In the genomic region with DNA sequence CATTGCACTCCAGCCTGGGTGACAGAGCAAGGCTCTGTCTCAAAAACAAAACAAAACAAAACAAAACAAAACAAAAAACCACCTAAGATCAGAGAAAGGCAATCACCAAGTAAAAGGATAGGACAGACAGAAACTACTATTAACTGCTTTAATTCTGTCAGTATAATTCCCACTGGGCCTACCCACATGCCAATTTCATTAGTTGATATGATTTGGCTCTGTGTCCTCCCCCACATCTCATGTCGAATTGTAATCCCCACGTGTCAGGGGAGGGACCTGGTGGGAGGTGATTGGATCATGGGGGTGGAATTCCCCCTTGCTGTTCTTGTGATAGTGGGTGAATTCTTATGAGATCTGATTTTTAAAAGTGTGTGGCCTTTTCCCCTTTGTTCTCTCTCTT, we compare ENCODE assay signal across 19 cellular contexts. TPM values are rescaled to one million over a fixed set of nuclear protein-coding genes. Genes with fewer than 3 reads are reported as not detected.
DNase-seq lines count a peak whose midpoint lies in the region; ATAC-seq, FAIRE-seq and TF ChIP-seq lines count a peak whose summit lies in the region.
"Had no signal": no experiment of that assay in that cellular context is flagged by ENCODE, and none has a peak within 500 bp of the region (broad histone marks: within the 10 kb centered on the region; RNA-seq: fewer than 3 reads in every experiment).

No MANE protein-coding gene starts in this region.

- no peak overlapping the region for H3K4me2 ChIP-seq in IMR-90 (ENCODE audit: low read depth, low read length)
- peak overlapping the region; percentile 20 for H3K4me2 ChIP-seq in astrocyte (ENCODE audit: low read length)

- H2BK20ac ChIP-seq in IMR-90 (ENCODE audit: low read depth, low read length), result peak overlapping the region; percentile 1; the same call in 1 of the 2 replicates

- WGBS in IMR-90 (ENCODE audit: extremely low coverage in 2 of 2, insufficient read length in 1 of 2), 2 experiments, result no CpG with 5 or more reads among the region's 2 CpGs
- WGBS in right lobe of liver (ENCODE audit: insufficient coverage, low coverage, low lambda C conversion rate, missing lambda C conversion rate), result 65% methylated on average over 2 of the region's 2 CpGs

- POLR2A ChIA-PET in IMR-90 (lab: Charles Lee; ENCODE audit: unreplicated experiment), result no interaction called here

- H2BK5ac ChIP-seq in IMR-90 (ENCODE audit: low read depth, low read length, poor library complexity, severe bottlenecking), result no peak overlapping the region

- H2BK120ac ChIP-seq in IMR-90 (ENCODE audit: low read depth, low read length), result no peak overlapping the region

- no peak overlapping the region for H3K14ac ChIP-seq in IMR-90 (replicated peaks; ENCODE audit: low read depth, low read length)

- FAIRE-seq in astrocyte (lab: Jason Lieb, UNC), result no peak
- FAIRE-seq: GM18507, small intestine had no signal

- TF ChIP-seq CTCF in IMR-90 (conservative IDR thresholded peaks at IDR 0.05; ENCODE audit: low read depth, low read length), result no peak
- TF ChIP-seq CTCF in astrocyte (IDR thresholded peaks at IDR 0.05; ENCODE audit: insufficient read depth, low read depth, low read length), result no peak
- no peak for TF ChIP-seq CTCF in fibroblast of the aortic adventitia (IDR thresholded peaks at IDR 0.05; ENCODE audit: insufficient read depth, low read length)
- TF ChIP-seq CTCF in progenitor cell of endocrine pancreas (IDR thresholded peaks at IDR 0.05; ENCODE audit: unreplicated experiment), result no peak
- no peak for TF ChIP-seq CTCF in right lobe of liver (IDR thresholded peaks at IDR 0.05)

- peak overlapping the region; percentile 27; the same call in 1 of the 2 replicates for H3K18ac ChIP-seq in IMR-90 (ENCODE audit: low read depth, low read length)

- H3K4me1 Mint-ChIP-seq in astrocyte (ENCODE audit: low read depth, unreplicated experiment) (peaks cover 2% of the 10 kb centered on the region), progenitor cell of endocrine pancreas (ENCODE audit: low read depth) (no peaks in the 10 kb centered on the region)

- ATAC-seq in IMR-90 (ENCODE audit: low read depth), result no peak
- no peak for ATAC-seq in right lobe of liver

- H3K79me2 ChIP-seq in astrocyte (ENCODE audit: insufficient read depth, low read length), result no peaks in the 10 kb centered on the region

- H4K20me1 ChIP-seq in IMR-90 (ENCODE audit: insufficient read depth, low read length), result no peaks in the 10 kb centered on the region; the same call in 1 of the 2 replicates
- no peaks in the 10 kb centered on the region for H4K20me1 ChIP-seq in astrocyte (ENCODE audit: insufficient read depth, low read length)

- in situ Hi-C loops in IMR-90 (cut with MboI; ENCODE audit: low sequenced_read_pairs), result no loop called here

- H3K56ac ChIP-seq in IMR-90 (ENCODE audit: extremely low read depth, insufficient read depth, low read length), result no peak overlapping the region

- DNase-seq in IMR-90, result peak; percentile 74
- peak; percentile 54 for DNase-seq in astrocyte (ENCODE audit: low read depth)
- DNase-seq in fibroblast of the aortic adventitia (ENCODE audit: low read depth), result peak; percentile 54
- DNase-seq in stromal cell of bone marrow (ENCODE audit: low read depth), result peak; percentile 29
- DNase-seq in cerebellar cortex (ENCODE audit: low spot score), result no peak
- DNase-seq in progenitor cell of endocrine pancreas (ENCODE audit: low spot score, unreplicated experiment), result no peak
- DNase-seq in right lobe of liver, result no peak
- DNase-seq: activated CD4-positive, alpha-beta T cell treated with anti-CD3 and anti-CD28 coated beads, Interleukin-2, amount 50 U/mL, for 48 hours; C1 segment of cervical spinal cord; DMS 273 treated with DMSO at 0.1 percent for 48 hours; effector memory CD4-positive, alpha-beta T cell; HCEC 1CT; NCI-H146; NK-92 treated with Interleukin-12 subunit alpha and Interleukin-12 subunit beta, amount 100 ng/mL, for 24 hours; ovary; small intestine had no signal

- peak overlapping the region; percentile 60; the same call in 1 of the 2 replicates for H4K5ac ChIP-seq in IMR-90 (ENCODE audit: low read depth, low read length)

- H3K9me1 ChIP-seq in IMR-90 (ENCODE audit: insufficient read depth, low read length), result peaks cover 3% of the 10 kb centered on the region; the same call in 1 of the 2 replicates

- intact Hi-C loops in IMR-90 (cut with micrococcal nuclease) (loop anchor here (5.0 kb wide), 1 partner anchor 45 kb away; no protein-coding TSS in a partner anchor), right lobe of liver (cut with DNase I) (no loop called here)

- no peaks in the 10 kb centered on the region for H3K79me1 ChIP-seq in IMR-90 (ENCODE audit: low read depth in 1 of 2, low read length in 2 of 2)

- no peak overlapping the region for H4K8ac ChIP-seq in IMR-90 (ENCODE audit: low read depth in 2 of 2, low read length in 2 of 2)

- H3K27ac Mint-ChIP-seq in astrocyte (ENCODE audit: unreplicated experiment) (no peak overlapping the region), progenitor cell of endocrine pancreas (no peak overlapping the region)

- H2AK5ac ChIP-seq in IMR-90 (ENCODE audit: low read depth, low read length), result 0 out of 2 replicates have a peak overlapping the region, but pooled peaks have one; percentile 7

- H3K9ac ChIP-seq in IMR-90 (ENCODE audit: low read depth, low read length) (no peak overlapping the region), astrocyte (ENCODE audit: low read length) (no peak overlapping the region)

- H3K9me3 ChIP-seq in IMR-90 (ENCODE audit: control insufficient read depth, insufficient read depth, low read length) (peaks cover 4% of the 10 kb centered on the region), astrocyte (ENCODE audit: insufficient read depth, low read depth, low read length) (no peaks in the 10 kb centered on the region), right lobe of liver (no peaks in the 10 kb centered on the region)
- H3K9me3 ChIP-seq: ovary, thoracic aorta had no signal

- no peak overlapping the region for H3K4me3 ChIP-seq in IMR-90 (ENCODE audit: insufficient read depth, low read depth, low read length)
- H3K4me3 ChIP-seq in astrocyte (ENCODE audit: insufficient read depth, low read depth, low read length), result no peak overlapping the region
- H3K4me3 ChIP-seq in fibroblast of the aortic adventitia (ENCODE audit: low read depth, low read length), result no peak overlapping the region
- H3K4me3 ChIP-seq in right lobe of liver, result no peak overlapping the region
- H3K4me3 ChIP-seq: ovary, thoracic aorta had no signal

- dilution Hi-C loops in IMR-90 (cut with HindIII; ENCODE audit: low sequenced_read_pairs, unreplicated experiment), result no loop called here

- H3K4me3 Mint-ChIP-seq in astrocyte (ENCODE audit: unreplicated experiment) (no peak overlapping the region), progenitor cell of endocrine pancreas (ENCODE audit: low read depth) (no peak overlapping the region)
- H3K4me3 Mint-ChIP-seq: central memory CD8-positive, alpha-beta T cell had no signal

- H3K36me3 ChIP-seq in IMR-90 (ENCODE audit: control insufficient read depth, insufficient read depth, low read length) (no peaks in the 10 kb centered on the region), astrocyte (ENCODE audit: insufficient read depth, low read length) (no peaks in the 10 kb centered on the region), right lobe of liver (no peaks in the 10 kb centered on the region)
- H3K36me3 ChIP-seq: ovary, thoracic aorta had no signal

- BruUV-seq in IMR-90 (replicated peaks; lab: Mats Ljungman, UMichigan), result no TSS peak

- H3K27ac ChIP-seq in IMR-90 (ENCODE audit: insufficient read depth, low read length) (no peak overlapping the region), astrocyte (ENCODE audit: low read depth, low read length) (peak overlapping the region; percentile 53), right lobe of liver (no peak overlapping the region)
- H3K27ac ChIP-seq: ovary, thoracic aorta had no signal

- no peak for TF ChIP-seq POLR2A in IMR-90 (IDR thresholded peaks at IDR 0.05; ENCODE audit: low read depth, low read length)
- TF ChIP-seq POLR2A in right lobe of liver (IDR thresholded peaks at IDR 0.05), result no peak

- no peak overlapping the region for H3K4ac ChIP-seq in IMR-90 (ENCODE audit: low read depth, low read length)

- CTCF ChIA-PET in IMR-90 (lab: Yijun Ruan, JAX), result no interaction called here

- H2BK15ac ChIP-seq in IMR-90 (ENCODE audit: low read depth, low read length), result no peak overlapping the region

- H3K27me3 Mint-ChIP-seq in astrocyte (ENCODE audit: low read depth, unreplicated experiment) (peaks cover 2% of the 10 kb centered on the region), progenitor cell of endocrine pancreas (peaks cover 25% of the 10 kb centered on the region)
- H3K27me3 Mint-ChIP-seq: central memory CD8-positive, alpha-beta T cell had no signal

- H3K4me1 ChIP-seq in IMR-90 (ENCODE audit: control insufficient read depth, insufficient read depth, low read length) (peaks cover 6% of the 10 kb centered on the region), astrocyte (ENCODE audit: insufficient read depth, low read length) (peaks cover 4% of the 10 kb centered on the region), right lobe of liver (no peaks in the 10 kb centered on the region)

- no peak overlapping the region for H3K23ac ChIP-seq in IMR-90 (ENCODE audit: low read depth, low read length)

- H3K9me3 Mint-ChIP-seq in astrocyte (ENCODE audit: unreplicated experiment), result peaks cover 3% of the 10 kb centered on the region
- peaks cover 2% of the 10 kb centered on the region for H3K9me3 Mint-ChIP-seq in progenitor cell of endocrine pancreas (ENCODE audit: low read depth)

- H3K27me3 ChIP-seq in IMR-90 (ENCODE audit: control insufficient read depth, insufficient read depth, low read length) (peaks cover 3% of the 10 kb centered on the region; the same call in 1 of the 2 replicates), astrocyte (ENCODE audit: insufficient read depth, low read length) (no peaks in the 10 kb centered on the region), right lobe of liver (no peaks in the 10 kb centered on the region)
- H3K27me3 ChIP-seq: ovary had no signal

- H4K91ac ChIP-seq in IMR-90 (ENCODE audit: insufficient read depth, low read depth, low read length), result no peak overlapping the region

- no peak overlapping the region for H2AK9ac ChIP-seq in IMR-90 (replicated peaks; ENCODE audit: low read depth, low read length, poor library complexity)

- H3K36me3 Mint-ChIP-seq in astrocyte (ENCODE audit: low read depth, unreplicated experiment) (peaks cover 2% of the 10 kb centered on the region), progenitor cell of endocrine pancreas (ENCODE audit: insufficient read depth) (no peaks in the 10 kb centered on the region)

- H2AFZ ChIP-seq in IMR-90 (replicated peaks; ENCODE audit: low read length, poor library complexity) (no peak overlapping the region), astrocyte (ENCODE audit: low read depth, low read length) (no peak overlapping the region)

- TF ChIP-seq RAD21 in IMR-90 (IDR thresholded peaks at IDR 0.05; ENCODE audit: low read length), result no peak

RNA-seq across cellular contexts. Expression of gene CAPZB, which starts 27.2 kb away (rescaled TPM):
- total RNA-seq in IMR-90 (2012; rRNA removed) (180 and 216 TPM in 2 replicates), astrocyte (458 and 459 TPM in 2 replicates), fibroblast of the aortic adventitia (ENCODE audit: low replicate concordance) (96.6 and 232 TPM in 2 replicates), progenitor cell of endocrine pancreas (189 and 211 TPM in 2 replicates), right lobe of liver (100 to 1,000 TPM in 1 of 6 experiments, 10 to 100 TPM in 5; 53.5 to 117 (median 88.0) TPM)
- 271 and 304 TPM in 2 replicates for polyA plus RNA-seq in IMR-90 (2012; rRNA removed)
- polyA plus RNA-seq in IMR-90 (2012; cell fraction: cytosol; rRNA removed), result 189 and 234 TPM in 2 replicates
- polyA plus RNA-seq in IMR-90 (2012; cell fraction: nucleus; rRNA removed; ENCODE audit: low replicate concordance), result 74.4 and 139 TPM in 2 replicates

Comparison
In these comparisons a context has a peak if more than half of its experiments do, and no peak if none do; other contexts are left out.
1. DNase-seq: peak in IMR-90 (single experiment), astrocyte (single experiment), fibroblast of the aortic adventitia (single experiment) and stromal cell of bone marrow (single experiment); none in cerebellar cortex (single experiment), progenitor cell of endocrine pancreas (single experiment) and right lobe of liver (0 of 3).